In genomic region chr2:69196327-69197117, GRCh38 we compare ENCODE assay signal across 1 cellular context.
TF ChIP-seq lines count a peak whose summit lies in the region.

No MANE protein-coding gene starts in this region.

TF ChIP-seq in SK-N-SH, 30 proteins besides CTCF, POLR2A, EP300 and RAD21 (continued from another document):
- no peak for TF ChIP-seq REST (IDR thresholded peaks at IDR 0.05; ENCODE audit: low read depth, low read length)
